In genomic region chr6:170031096-170031471, GRCh38 we compare ENCODE assay signal across 13 cellular contexts.
DNase-seq lines count a peak whose midpoint lies in the region; ATAC-seq lines count a peak whose summit lies in the region.
"Had no signal": no experiment of that assay in that cellular context is flagged by ENCODE, and none has a peak within 500 bp of the region (broad histone marks: within the 10 kb centered on the region; RNA-seq: fewer than 3 reads in every experiment).

No MANE protein-coding gene starts in this region.

- 40 to 42% methylated on average over 13 of the region's 13 CpGs for WGBS in esophagus, 2 donors

- peak; percentile 5 for DNase-seq in DMS79 (lab: John Stamatoyannopoulos, UW)
- DNase-seq in DMS79 treated with DMSO at 0.1 percent for 48 hours (lab: John Stamatoyannopoulos, UW): no peak
- peak; percentile 74 to 93 for DNase-seq in NCI-H2081 (lab: John Stamatoyannopoulos, UW)
- no peak for DNase-seq in medulla oblongata (ENCODE audit: extremely low spot score)
- no peak for DNase-seq in G401 (ENCODE audit: low spot score)
- DNase-seq: brain microvascular endothelial cell, DND-41, OCI-M1, T1000 had no signal

- peaks cover 8 to 12% of the 10 kb centered on the region in 2 donors for H3K9me3 ChIP-seq in esophagus (ENCODE audit: control insufficient read depth in 2 of 2, insufficient read depth in 1 of 2, low read depth in 1 of 2, low read length in 1 of 2)

- in situ Hi-C loops in G401 (cut with HindIII; ENCODE audit: low sequenced_read_pairs): no loop called here

- ATAC-seq in GM19463 (IDR thresholded peaks at IDR 0.05; ENCODE audit: unreplicated experiment): no peak

- peak overlapping the region; percentile 17 to 42 for H3K27ac ChIP-seq in esophagus (ENCODE audit: low read depth in 2 of 2, low read length in 1 of 2)
- peak overlapping the region; percentile 43 for H3K27ac ChIP-seq in rectal smooth muscle tissue (ENCODE audit: low read depth, low read length)
- H3K27ac ChIP-seq: 22Rv1, brain microvascular endothelial cell had no signal

- no peak overlapping the region for H3K4me3 ChIP-seq in esophagus (ENCODE audit: low read depth in 1 of 2, low read length in 2 of 2)
- no peak overlapping the region for H3K4me3 ChIP-seq in rectal smooth muscle tissue (ENCODE audit: low read length)

- H3K36me3 ChIP-seq in esophagus (ENCODE audit: control insufficient read depth in 2 of 2, insufficient read depth in 2 of 2, low read length in 1 of 2): no peaks in the 10 kb centered on the region
- H3K36me3 ChIP-seq in rectal smooth muscle tissue (ENCODE audit: control insufficient read depth, insufficient read depth, low read length): no peaks in the 10 kb centered on the region
- H3K36me3 ChIP-seq: brain microvascular endothelial cell had no signal

- no peak overlapping the region for H3K9ac ChIP-seq in rectal smooth muscle tissue (ENCODE audit: low read length)

- H3K4me1 ChIP-seq in esophagus (ENCODE audit: control insufficient read depth in 2 of 2, insufficient read depth in 2 of 2, low read length in 1 of 2): peaks cover 3 to 6% of the 10 kb centered on the region in 2 donors
- no peaks in the 10 kb centered on the region for H3K4me1 ChIP-seq in rectal smooth muscle tissue (ENCODE audit: control insufficient read depth, insufficient read depth, low read length)

- H3K27me3 ChIP-seq in esophagus (ENCODE audit: control insufficient read depth in 1 of 2, insufficient read depth in 2 of 2, low read length in 2 of 2): no peaks in the 10 kb centered on the region
- H3K27me3 ChIP-seq in rectal smooth muscle tissue (ENCODE audit: control insufficient read depth, insufficient read depth, low read length): no peaks in the 10 kb centered on the region
- H3K27me3 ChIP-seq: brain microvascular endothelial cell had no signal

Comparison
In these comparisons a context has a peak if more than half of its experiments do, and no peak if none do; other contexts are left out.
1. DNase-seq: peak in DMS79 (single experiment) and NCI-H2081 (2 of 2); none in DMS79 treated with DMSO at 0.1 percent for 48 hours (single experiment), medulla oblongata (single experiment) and G401 (single experiment).